ENCODE assay signal across 22 cellular contexts in genomic region chr13:26722321-26722720, GRCh38. TPM values are rescaled to one million over a fixed set of nuclear protein-coding genes. Genes with fewer than 3 reads are reported as not detected.
DNase-seq lines count a peak whose midpoint lies in the region; ATAC-seq and TF ChIP-seq lines count a peak whose summit lies in the region.
"Had no signal": no experiment of that assay in that cellular context is flagged by ENCODE, and none has a peak within 500 bp of the region (broad histone marks: within the 10 kb centered on the region; RNA-seq: fewer than 3 reads in every experiment).

No MANE protein-coding gene starts in this region.

- no peak for DNase-seq in CD4-positive, alpha-beta memory T cell
- DNase-seq in GM23338 (ENCODE audit: low spot score): no peak
- no peak for DNase-seq in naive B cell
- no peak for DNase-seq in CD1c-positive myeloid dendritic cell (ENCODE audit: extremely low spot score)
- no peak for DNase-seq in cerebellar cortex (ENCODE audit: low spot score)
- DNase-seq in activated CD4-positive, CD25-positive, alpha-beta regulatory T cell treated with anti-CD3 and anti-CD28 coated beads, Interleukin-2, amount 50 U/mL, for 72 hours: no peak
- DNase-seq: activated T-cell treated with anti-CD3 and anti-CD28 coated beads for 4 hours, GOT3, Karpas-422, kidney glomerular epithelial cell, lower lobe of right lung, NCI-H2029 treated with DMSO at 0.1 percent for 48 hours, NCI-H345 had no signal

- H3K4me1 Mint-ChIP-seq in CD4-positive, alpha-beta memory T cell: peaks cover 16 to 31% (median 24%) of the 10 kb centered on the region in 4 donors
- no peaks in the 10 kb centered on the region for H3K4me1 Mint-ChIP-seq in GM23338
- peaks cover 26% of the 10 kb centered on the region for H3K4me1 Mint-ChIP-seq in activated naive CD8-positive, alpha-beta T cell (ENCODE audit: low read depth)
- peaks cover 10 to 21% (median 20%) of the 10 kb centered on the region in 3 donors for H3K4me1 Mint-ChIP-seq in naive B cell

- H3K9me3 Mint-ChIP-seq in CD4-positive, alpha-beta memory T cell: peaks cover 0 to 1% (median 0%) of the 10 kb centered on the region in 8 donors
- H3K9me3 Mint-ChIP-seq in GM23338: peaks cover 10% of the 10 kb centered on the region
- no peaks in the 10 kb centered on the region for H3K9me3 Mint-ChIP-seq in activated naive CD8-positive, alpha-beta T cell (ENCODE audit: low read depth)
- H3K9me3 Mint-ChIP-seq in naive B cell: peaks cover 0 to 8% (median 0%) of the 10 kb centered on the region in 7 donors

- H3K36me3 Mint-ChIP-seq in CD4-positive, alpha-beta memory T cell: no peaks in the 10 kb centered on the region
- H3K36me3 Mint-ChIP-seq in GM23338 (ENCODE audit: low read depth): peaks cover 7% of the 10 kb centered on the region; the same call in 2 of the 3 replicates
- H3K36me3 Mint-ChIP-seq in activated naive CD8-positive, alpha-beta T cell: no peaks in the 10 kb centered on the region
- H3K36me3 Mint-ChIP-seq in naive B cell: no peaks in the 10 kb centered on the region

- POLR2A ChIA-PET in CD4-positive, alpha-beta memory T cell (lab: Charles Lee; ENCODE audit: partially characterized antibody): no interaction called here

- CTCF ChIA-PET in CD4-positive, alpha-beta memory T cell (lab: Charles Lee; ENCODE audit: partially characterized antibody): interaction anchor here (1.1 to 1.5 kb wide), 2 partner anchors 16 to 24 kb away, joined by 3 read pairs; no protein-coding TSS in a partner anchor

- no peaks in the 10 kb centered on the region for H3K9me3 ChIP-seq in CD4-positive, alpha-beta memory T cell (ENCODE audit: control insufficient read depth in 1 of 2, low read length in 2 of 2)
- H3K9me3 ChIP-seq: lower lobe of right lung, neutrophil, upper lobe of right lung had no signal

- intact Hi-C loops in CD4-positive, alpha-beta memory T cell (cut with micrococcal nuclease): no loop called here

- no peaks in the 10 kb centered on the region for H3K27me3 ChIP-seq in CD4-positive, alpha-beta memory T cell (ENCODE audit: insufficient read depth, low read length)
- H3K27me3 ChIP-seq in GM23338 (ENCODE audit: insufficient read depth): no peaks in the 10 kb centered on the region
- H3K27me3 ChIP-seq: neutrophil, upper lobe of right lung had no signal

- no peaks in the 10 kb centered on the region for H3F3A ChIP-seq in GM23338 (replicated peaks; ENCODE audit: low read depth)

- no peaks in the 10 kb centered on the region for H3K9me2 ChIP-seq in GM23338 (ENCODE audit: insufficient read depth)

- H3K27ac ChIP-seq in CD4-positive, alpha-beta memory T cell (ENCODE audit: low read depth, low read length): no peak overlapping the region
- H3K27ac ChIP-seq in GM23338 (ENCODE audit: low read depth): no peak overlapping the region
- H3K27ac ChIP-seq: lower lobe of right lung, neutrophil, upper lobe of right lung had no signal

- H3K4me1 ChIP-seq in CD4-positive, alpha-beta memory T cell (ENCODE audit: insufficient read depth, low read length): peaks cover 19% of the 10 kb centered on the region
- H3K4me1 ChIP-seq in GM23338 (ENCODE audit: insufficient read depth): no peaks in the 10 kb centered on the region
- H3K4me1 ChIP-seq: lower lobe of right lung, upper lobe of right lung had no signal

- ATAC-seq in GM23338: no peak
- ATAC-seq in naive B cell (ENCODE audit: low read depth in 2 of 2): no peak
- ATAC-seq in HG03108 (IDR thresholded peaks at IDR 0.05; ENCODE audit: unreplicated experiment): no peak
- ATAC-seq: SK-N-SH treated with all-trans-retinoic acid at 6 μM for 48 hours had no signal

- no peak for TF ChIP-seq CTCF in GM23338 (conservative IDR thresholded peaks at IDR 0.05; ENCODE audit: low read depth in 2 of 2)

- no peak overlapping the region for H3K4me2 ChIP-seq in GM23338

- peak overlapping the region in 6 of 7 donors; percentile 0 to 83 (median 62) for H3K27ac Mint-ChIP-seq in CD4-positive, alpha-beta memory T cell
- H3K27ac Mint-ChIP-seq in GM23338 (no peak overlapping the region), naive B cell (no peak overlapping the region)
- peak overlapping the region; percentile 16 for H3K27ac Mint-ChIP-seq in activated naive CD8-positive, alpha-beta T cell

- no peak overlapping the region for H3K4me3 ChIP-seq in CD4-positive, alpha-beta memory T cell (ENCODE audit: low read length in 2 of 2)
- no peak overlapping the region for H3K4me3 ChIP-seq in GM23338
- H3K4me3 ChIP-seq: lower lobe of right lung, upper lobe of right lung had no signal

- H3K4me3 Mint-ChIP-seq in CD4-positive, alpha-beta memory T cell: peak overlapping the region in 6 of 8 donors; percentile 18 to 89 (median 84)
- H3K4me3 Mint-ChIP-seq in GM23338: no peak overlapping the region
- peak overlapping the region; percentile 63 for H3K4me3 Mint-ChIP-seq in activated naive CD8-positive, alpha-beta T cell
- H3K4me3 Mint-ChIP-seq in naive B cell: peak overlapping the region in 5 of 8 donors; percentile 1 to 79 (median 47)

- H3K36me3 ChIP-seq in CD4-positive, alpha-beta memory T cell (ENCODE audit: insufficient read depth, low read length): no peaks in the 10 kb centered on the region
- H3K36me3 ChIP-seq in GM23338 (ENCODE audit: insufficient read depth): no peaks in the 10 kb centered on the region
- H3K36me3 ChIP-seq: lower lobe of right lung, neutrophil, upper lobe of right lung, WERI-Rb-1 had no signal

- H3K27me3 Mint-ChIP-seq in CD4-positive, alpha-beta memory T cell: no peaks in the 10 kb centered on the region
- H3K27me3 Mint-ChIP-seq in GM23338 (ENCODE audit: insufficient read depth, low read depth, poor library complexity): peaks cover 5% of the 10 kb centered on the region
- H3K27me3 Mint-ChIP-seq in activated naive CD8-positive, alpha-beta T cell: no peaks in the 10 kb centered on the region
- peaks cover 0 to 8% (median 0%) of the 10 kb centered on the region in 3 donors for H3K27me3 Mint-ChIP-seq in naive B cell

- H3K79me2 ChIP-seq in GM23338 (replicated peaks; ENCODE audit: insufficient read depth): no peaks in the 10 kb centered on the region

- H2AFZ ChIP-seq in GM23338: peak overlapping the region; percentile 87; the same call in 1 of the 2 replicates

- no peaks in the 10 kb centered on the region for H4K20me1 ChIP-seq in GM23338 (replicated peaks; ENCODE audit: insufficient read depth)

TF ChIP-seq in GM23338, 12 proteins besides CTCF, POLR2A, EP300 and RAD21 (continues in another document):
- no peak for TF ChIP-seq EZH2phosphoT487 (IDR thresholded peaks at IDR 0.05; ENCODE audit: unreplicated experiment)
- no peak for TF ChIP-seq EZH2 (IDR thresholded peaks at IDR 0.05; ENCODE audit: low read depth, unreplicated experiment)
- no peak for TF ChIP-seq POLR2AphosphoS5 (IDR thresholded peaks at IDR 0.05; ENCODE audit: low read depth)
- no peak for TF ChIP-seq ZNF114 (CRISPR knock-in tag; IDR thresholded peaks at IDR 0.05)
- TF ChIP-seq NANOG (IDR thresholded peaks at IDR 0.05; ENCODE audit: borderline replicate concordance): no peak
- TF ChIP-seq CREB1 (CRISPR knock-in tag; IDR thresholded peaks at IDR 0.05; ENCODE audit: low read depth): no peak
- no peak for TF ChIP-seq ETS1 (IDR thresholded peaks at IDR 0.05)

RNA-seq across cellular contexts. Expression of gene GPR12, which starts 38.3 kb away (rescaled TPM):
- not detected for total RNA-seq in CD4-positive, alpha-beta memory T cell
- polyA plus RNA-seq in CD4-positive, alpha-beta memory T cell: not detected
- total RNA-seq in GM23338 (2014; rRNA removed; shearing (Covaris generic)): not detected in 2 replicates
- polyA plus RNA-seq in GM23338 (2016; fragmentation: Nextera tagmentation; extraction: Ambion mirVana) (0.12 and 0.13 TPM in 2 replicates), naive B cell (ENCODE audit: low read depth in 6 of 6) (under 1 TPM in 1 of 6 donors, not detected in 5; 0.11 TPM)
- total RNA-seq: lower lobe of right lung, OCI-LY7, pulmonary artery endothelial cell, upper lobe of right lung had no signal
- polyA plus RNA-seq: aorta had no signal

Comparison
In these comparisons a context has a peak if more than half of its experiments do, and no peak if none do; other contexts are left out.
1. H3K27ac Mint-ChIP-seq: peak in CD4-positive, alpha-beta memory T cell (6 of 7) and activated naive CD8-positive, alpha-beta T cell (single experiment); none in GM23338 (single experiment) and naive B cell (0 of 6).